24 cellular contexts compared by ENCODE assay signal in genomic region chr22:24723111-24723510, GRCh38. TPM values are rescaled to one million over a fixed set of nuclear protein-coding genes. Genes with fewer than 3 reads are reported as not detected.
"Had no signal": no experiment of that assay in that cellular context is flagged by ENCODE, and none has a peak within 500 bp of the region (broad histone marks: within the 10 kb centered on the region; RNA-seq: fewer than 3 reads in every experiment).

No MANE protein-coding gene starts in this region.

- ATAC-seq: Panc1, PC-3 had no signal

- DNase-seq: KBM-7, MV-4-11, NCI-H1048, NCI-H1105, NCI-H1417, NCI-H1436 treated with DMSO at 0.1 percent for 48 hours, NCI-H1694, NCI-H187 treated with DMSO at 0.1 percent for 48 hours, NCI-H2029 treated with DMSO at 0.1 percent for 48 hours, NCI-H2227 treated with DMSO at 0.1 percent for 48 hours, NCI-H524, NCI-H526 treated with DMSO at 0.1 percent for 48 hours, NCI-H774, PC-3, SHP77, SK-N-SH, SW 1271 had no signal

RNA-seq across cellular contexts. Expression of gene PIWIL3, which starts 51.4 kb away (rescaled TPM):
- total RNA-seq: HT-29, LHCN-M2, MCF 10A, NCI-H460, OCI-LY7, PC-3, SK-MEL-5 had no signal
